Comparison of ENCODE assay signal across 28 cellular contexts in the genomic region with DNA sequence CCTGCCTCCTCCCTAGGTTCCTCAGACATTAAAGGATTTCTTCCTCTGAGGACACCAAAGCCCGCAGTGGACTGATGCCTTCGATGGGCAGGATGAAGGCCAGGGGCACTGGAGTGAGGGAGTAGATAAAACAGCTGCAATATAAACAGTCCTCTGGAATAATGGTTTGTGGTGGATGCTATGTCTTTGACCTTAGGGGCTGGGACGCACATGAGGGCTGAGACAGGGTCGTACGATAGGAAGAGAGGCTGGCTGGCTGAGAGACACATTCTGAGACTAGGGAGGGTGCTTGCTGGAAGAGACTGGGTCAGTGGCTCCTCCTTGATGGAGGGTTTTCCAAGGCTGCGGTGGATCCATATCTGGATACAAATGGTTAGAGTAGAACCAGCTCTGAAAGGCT. TPM values are rescaled to one million over a fixed set of nuclear protein-coding genes. Genes with fewer than 3 reads are reported as not detected.
"Had no signal": no experiment of that assay in that cellular context is flagged by ENCODE, and none has a peak within 500 bp of the region (broad histone marks: within the 10 kb centered on the region; RNA-seq: fewer than 3 reads in every experiment).

No MANE protein-coding gene starts in this region.

- H3K4me3 ChIP-seq: coronary artery, dorsolateral prefrontal cortex, esophagus squamous epithelium, gastrocnemius medialis, heart left ventricle, left lung, lower lobe of right lung had no signal

- H3K27ac ChIP-seq: coronary artery, dorsolateral prefrontal cortex, epithelial cell of prostate, esophagus squamous epithelium, gastrocnemius medialis, heart left ventricle, left lung, lower lobe of right lung had no signal

- DNase-seq: dermis blood vessel endothelial cell; effector CD4-positive, alpha-beta T cell; effector memory CD4-positive, alpha-beta T cell; erythroblast; esophagus squamous epithelium; foreskin fibroblast; foreskin melanocyte; gastrocnemius medialis; heart left ventricle; hippocampal formation; left cardiac atrium; left lung; left ventricle myocardium superior; lower lobe of right lung; mesenchymal stem cell; midbrain; naive thymus-derived CD4-positive, alpha-beta T cell had no signal

- H3K27me3 ChIP-seq: gastrocnemius medialis, heart left ventricle had no signal

- H3K9me3 ChIP-seq: esophagus squamous epithelium, gastrocnemius medialis, lower lobe of right lung had no signal

- ATAC-seq: esophagus mucosa; gastrocnemius medialis; heart left ventricle; left cardiac atrium; left lung; left ventricle myocardium superior; lower lobe of right lung; naive thymus-derived CD4-positive, alpha-beta T cell had no signal

- H3K4me3 Mint-ChIP-seq: naive thymus-derived CD4-positive, alpha-beta T cell had no signal

- H3K4me1 ChIP-seq: esophagus squamous epithelium, gastrocnemius medialis, left lung, lower lobe of right lung had no signal

- H3K36me3 ChIP-seq: esophagus squamous epithelium, gastrocnemius medialis, heart left ventricle, left lung, lower lobe of right lung had no signal

RNA-seq across cellular contexts. Expression of a gene that starts 15.7 kb away (rescaled TPM):
- total RNA-seq: dermis blood vessel endothelial cell; esophagus mucosa; esophagus squamous epithelium; gastrocnemius medialis; glomerular endothelial cell; heart left ventricle; kidney epithelial cell; left cardiac atrium; left lung; left ventricle myocardium superior; lower leg skin; lower lobe of right lung; lung microvascular endothelial cell; mononuclear cell; mucosa of gallbladder; naive thymus-derived CD4-positive, alpha-beta T cell had no signal
- polyA plus RNA-seq: heart left ventricle; keratinocyte; naive thymus-derived CD4-positive, alpha-beta T cell had no signal
